14 cellular contexts compared by ENCODE assay signal in the genomic region with DNA sequence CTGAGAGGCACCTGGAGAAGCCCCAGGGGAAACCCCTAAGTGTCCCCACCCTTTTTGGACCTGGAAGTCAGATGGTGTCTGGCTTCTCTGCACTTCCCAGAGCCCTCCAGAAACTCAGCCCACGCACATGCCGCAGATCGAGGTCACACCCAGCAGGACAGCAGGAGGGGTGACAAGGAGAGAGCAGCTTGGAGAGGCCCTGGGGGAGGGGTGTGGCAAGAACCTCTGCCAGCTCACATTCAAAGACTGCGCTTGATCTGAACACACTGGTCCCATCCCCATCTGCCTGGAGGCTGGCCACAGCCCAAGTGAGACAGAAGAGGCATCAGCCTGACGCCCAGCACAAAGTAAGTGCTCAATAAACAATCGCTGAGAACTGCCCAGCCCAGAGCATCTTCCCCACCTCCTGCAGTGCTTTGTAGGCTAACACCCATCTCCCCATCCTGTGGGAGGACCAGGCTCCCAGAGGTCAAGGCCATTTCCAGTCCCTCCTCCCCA. TPM values are rescaled to one million over a fixed set of nuclear protein-coding genes. Genes with fewer than 3 reads are reported as not detected.
DNase-seq lines count a peak whose midpoint lies in the region; TF ChIP-seq lines count a peak whose summit lies in the region.
"Had no signal": no experiment of that assay in that cellular context is flagged by ENCODE, and none has a peak within 500 bp of the region (broad histone marks: within the 10 kb centered on the region; RNA-seq: fewer than 3 reads in every experiment).

No MANE protein-coding gene starts in this region.

- no peak overlapping the region for H3K4me3 Mint-ChIP-seq in MCF 10A (ENCODE audit: unreplicated experiment)
- peak overlapping the region; percentile 48 for H3K4me3 Mint-ChIP-seq in stimulated activated naive CD8-positive, alpha-beta T cell treated with anti-CD3 and anti-CD28 coated beads, Interleukin-15, Interleukin-2, amounts not matched to agents 100 ng/mL and 50 ng/mL, for 24 hours
- H3K4me3 Mint-ChIP-seq: naive thymus-derived CD8-positive, alpha-beta T cell had no signal

- H3K4me1 ChIP-seq in breast epithelium (no peaks in the 10 kb centered on the region), OCI-LY3 (ENCODE audit: low read length) (peaks cover 56% of the 10 kb centered on the region)
- H3K4me1 ChIP-seq: ascending aorta had no signal

- H3K27me3 ChIP-seq in breast epithelium (peaks cover 0 to 6% of the 10 kb centered on the region in 2 donors), OCI-LY3 (ENCODE audit: low read depth, low read length) (no peaks in the 10 kb centered on the region)
- H3K27me3 ChIP-seq: ascending aorta had no signal

- TF ChIP-seq CTCF in MCF 10A (IDR thresholded peaks at IDR 0.05; ENCODE audit: unreplicated experiment): no peak
- TF ChIP-seq CTCF in breast epithelium (IDR thresholded peaks at IDR 0.05): no peak
- TF ChIP-seq CTCF in OCI-LY3 (IDR thresholded peaks at IDR 0.05; ENCODE audit: low read depth, low read length): no peak
- no peak for TF ChIP-seq CTCF in choroid plexus epithelial cell (conservative IDR thresholded peaks at IDR 0.05; ENCODE audit: low read depth, low read length)

- BruUV-seq in MCF 10A (replicated peaks; lab: Mats Ljungman, UMichigan): no TSS peak

- no peak overlapping the region for H2AFZ ChIP-seq in OCI-LY3 (ENCODE audit: low read depth, low read length)

- no peaks in the 10 kb centered on the region for H3K9me3 Mint-ChIP-seq in MCF 10A (ENCODE audit: unreplicated experiment)
- no peaks in the 10 kb centered on the region for H3K9me3 Mint-ChIP-seq in stimulated activated naive CD8-positive, alpha-beta T cell treated with anti-CD3 and anti-CD28 coated beads, Interleukin-15, Interleukin-2, amounts not matched to agents 100 ng/mL and 50 ng/mL, for 24 hours
- H3K9me3 Mint-ChIP-seq: CD4-positive, alpha-beta memory T cell; naive thymus-derived CD8-positive, alpha-beta T cell had no signal

- no peaks in the 10 kb centered on the region for H3K27me3 Mint-ChIP-seq in MCF 10A (ENCODE audit: insufficient read depth, unreplicated experiment)
- H3K27me3 Mint-ChIP-seq in stimulated activated naive CD8-positive, alpha-beta T cell treated with anti-CD3 and anti-CD28 coated beads, Interleukin-15, Interleukin-2, amounts not matched to agents 100 ng/mL and 50 ng/mL, for 24 hours: no peaks in the 10 kb centered on the region
- H3K27me3 Mint-ChIP-seq: CD4-positive, alpha-beta memory T cell had no signal

- H3K36me3 ChIP-seq in breast epithelium (no peaks in the 10 kb centered on the region), OCI-LY3 (replicated peaks; ENCODE audit: low read depth, low read length) (peaks cover 67% of the 10 kb centered on the region)
- H3K36me3 ChIP-seq: ascending aorta had no signal

- no peaks in the 10 kb centered on the region for H3K36me3 Mint-ChIP-seq in MCF 10A (ENCODE audit: insufficient read depth, unreplicated experiment)
- H3K36me3 Mint-ChIP-seq in stimulated activated naive CD8-positive, alpha-beta T cell treated with anti-CD3 and anti-CD28 coated beads, Interleukin-15, Interleukin-2, amounts not matched to agents 100 ng/mL and 50 ng/mL, for 24 hours (ENCODE audit: low read depth): no peaks in the 10 kb centered on the region
- H3K36me3 Mint-ChIP-seq: CD4-positive, alpha-beta memory T cell; naive thymus-derived CD8-positive, alpha-beta T cell had no signal

- peak overlapping the region; percentile 91 for H3K4me2 ChIP-seq in OCI-LY3 (ENCODE audit: low read length)

- H3K4me1 Mint-ChIP-seq in MCF 10A (ENCODE audit: insufficient read depth, unreplicated experiment): peaks cover 9% of the 10 kb centered on the region
- peaks cover 17% of the 10 kb centered on the region for H3K4me1 Mint-ChIP-seq in stimulated activated naive CD8-positive, alpha-beta T cell treated with anti-CD3 and anti-CD28 coated beads, Interleukin-15, Interleukin-2, amounts not matched to agents 100 ng/mL and 50 ng/mL, for 24 hours (ENCODE audit: low read depth)

- H3K79me2 ChIP-seq in OCI-LY3 (ENCODE audit: low read length): peaks cover 39% of the 10 kb centered on the region

- intact Hi-C loops in MCF 10A (cut with micrococcal nuclease): no loop called here
- intact Hi-C loops in breast epithelium (cut with DNase I; ENCODE audit: low total_unique reads): no loop called here

- no peak for TF ChIP-seq POLR2A in breast epithelium (IDR thresholded peaks at IDR 0.05)

- CTCF ChIA-PET in MCF 10A (lab: Yijun Ruan, JAX): interaction anchor here (0.6 to 1.1 kb wide), 3 partner anchors 8 to 172 kb away, joined by 3 to 4 read pairs (median 3); no protein-coding TSS in a partner anchor

- H3K4me3 ChIP-seq in breast epithelium: no peak overlapping the region
- H3K4me3 ChIP-seq in OCI-LY3 (ENCODE audit: low read length): peak overlapping the region; percentile 97
- no peak overlapping the region for H3K4me3 ChIP-seq in choroid plexus epithelial cell (ENCODE audit: low read depth, low read length)
- H3K4me3 ChIP-seq: ascending aorta, skin epidermis had no signal

- H4K20me1 ChIP-seq in OCI-LY3 (ENCODE audit: insufficient read depth, low read length): no peaks in the 10 kb centered on the region

- DNase-seq in MCF 10A (ENCODE audit: unreplicated experiment) (peak; percentile 45), breast epithelium (ENCODE audit: low spot score in 2 of 2) (no peak), choroid plexus epithelial cell (ENCODE audit: low read depth) (peak; percentile 13), hypothalamus (lab: John Stamatoyannopoulos, UW) (no peak), cortex of kidney (lab: John Stamatoyannopoulos, UW) (no peak)
- DNase-seq in stimulated activated naive CD4-positive, alpha-beta T cell treated with Interleukin-2 at 50 U/mL for 16 hours (lab: John Stamatoyannopoulos, UW): no peak
- DNase-seq: CD4-positive, alpha-beta memory T cell; naive thymus-derived CD8-positive, alpha-beta T cell; NCI-H1930 had no signal

- no peak overlapping the region for H3K27ac Mint-ChIP-seq in MCF 10A (ENCODE audit: low read depth, unreplicated experiment)
- peak overlapping the region; percentile 45 for H3K27ac Mint-ChIP-seq in stimulated activated naive CD8-positive, alpha-beta T cell treated with anti-CD3 and anti-CD28 coated beads, Interleukin-15, Interleukin-2, amounts not matched to agents 100 ng/mL and 50 ng/mL, for 24 hours

- H3K9me3 ChIP-seq in breast epithelium (no peaks in the 10 kb centered on the region), OCI-LY3 (ENCODE audit: insufficient read depth, low read length) (no peaks in the 10 kb centered on the region)
- H3K9me3 ChIP-seq: ascending aorta had no signal

- POLR2A ChIA-PET in MCF 10A (lab: Yijun Ruan, JAX): interaction anchor here (0.7 to 0.8 kb wide), 2 partner anchors 13 to 42 kb away, joined by 3 read pairs; no protein-coding TSS in a partner anchor

- no peak overlapping the region for H3K27ac ChIP-seq in breast epithelium
- peak overlapping the region; percentile 94 for H3K27ac ChIP-seq in OCI-LY3 (ENCODE audit: low read length)
- H3K27ac ChIP-seq: ascending aorta, HL-60, skin epidermis had no signal

- H3K9ac ChIP-seq in OCI-LY3 (ENCODE audit: low read length): peak overlapping the region; percentile 100

RNA-seq across cellular contexts. Expression of a gene that starts 21.4 kb away (rescaled TPM):
- total RNA-seq in MCF 10A (2022) (not detected in 2 replicates), breast epithelium (under 1 TPM in 1 of 3 donors, not detected in 2; 0.88 TPM)
- total RNA-seq: ascending aorta had no signal

RNA-seq across cellular contexts. Expression of a gene that starts 36.6 kb away (rescaled TPM):
- 11.7 and 12.8 TPM in 2 replicates for total RNA-seq in MCF 10A (2022)
- 10 to 100 TPM in 2 of 3 donors, 1 to 10 TPM in 1; 8.2 to 17.4 (median 11.1) TPM for total RNA-seq in breast epithelium

Comparison
In these comparisons a context has a peak if more than half of its experiments do, and no peak if none do; other contexts are left out.
1. DNase-seq: peak in MCF 10A (single experiment) and choroid plexus epithelial cell (single experiment); none in breast epithelium (0 of 2), hypothalamus (0 of 51), cortex of kidney (single experiment) and stimulated activated naive CD4-positive, alpha-beta T cell treated with Interleukin-2 at 50 U/mL for 16 hours (single experiment).